Comparison of ENCODE assay signal across 8 cellular contexts in the genomic region with DNA sequence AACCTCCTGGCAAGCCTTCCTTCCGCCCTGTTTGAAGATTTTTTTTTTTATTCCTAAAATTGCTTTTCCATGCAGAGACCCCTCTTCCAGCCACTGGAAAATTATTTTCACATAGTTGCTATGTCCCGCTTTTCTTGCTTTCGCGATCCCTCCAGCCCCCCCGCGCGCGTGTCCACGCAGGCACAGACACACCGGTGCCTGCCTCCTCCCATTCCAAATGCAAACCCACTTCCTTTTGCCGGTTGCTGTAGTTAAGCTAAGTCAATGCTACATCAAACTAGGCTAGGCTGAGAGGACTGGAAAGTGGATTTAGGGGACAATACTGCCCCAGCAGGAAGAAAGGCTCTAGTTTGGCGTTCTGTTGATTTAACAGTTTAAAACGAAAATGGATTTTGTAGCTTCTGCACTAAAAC.
DNase-seq lines count a peak whose midpoint lies in the region; ATAC-seq and TF ChIP-seq lines count a peak whose summit lies in the region.

No MANE protein-coding gene starts in this region.

- no peak for TF ChIP-seq CTCF in uterus (IDR thresholded peaks at IDR 0.05)

- no peak for TF ChIP-seq POLR2A in uterus (IDR thresholded peaks at IDR 0.05)

- H3K4me2 ChIP-seq in mesendoderm (ENCODE audit: low read length): peak overlapping the region; percentile 51

- peak overlapping the region; percentile 40 for H3K4me3 ChIP-seq in HAP-1
- no peak overlapping the region for H3K4me3 ChIP-seq in mesendoderm (ENCODE audit: low read length)
- H3K4me3 ChIP-seq in uterus: peak overlapping the region; percentile 40 to 43

- H3K36me3 ChIP-seq in HAP-1 (replicated peaks): no peaks in the 10 kb centered on the region
- no peaks in the 10 kb centered on the region for H3K36me3 ChIP-seq in mesendoderm (ENCODE audit: control insufficient read depth, insufficient read depth, low read length)
- H3K36me3 ChIP-seq in uterus: no peaks in the 10 kb centered on the region

- H2BK5ac ChIP-seq in mesendoderm (ENCODE audit: low read length): no peak overlapping the region

- no peaks in the 10 kb centered on the region; the same call in 1 of the 2 replicates for H3K4me1 ChIP-seq in HAP-1
- H3K4me1 ChIP-seq in mesendoderm (ENCODE audit: control insufficient read depth, low read depth, low read length): no peaks in the 10 kb centered on the region
- peaks cover 0 to 9% of the 10 kb centered on the region in 2 donors for H3K4me1 ChIP-seq in uterus

- H3K27me3 ChIP-seq in HAP-1 (ENCODE audit: low read depth) (peaks cover 44% of the 10 kb centered on the region), mesendoderm (ENCODE audit: insufficient read depth, low read length, poor library complexity) (no peaks in the 10 kb centered on the region), uterus (no peaks in the 10 kb centered on the region)

- H2AK5ac ChIP-seq in mesendoderm (ENCODE audit: low read length): no peak overlapping the region

- DNase-seq in Ammon's horn (ENCODE audit: low spot score): peak; percentile 67
- peak; percentile 18 to 24 for DNase-seq in HAP-1 (ENCODE audit: low spot score in 2 of 2)
- peak; percentile 49 for DNase-seq in RPMI8226
- no peak for DNase-seq in effector memory CD8-positive, alpha-beta T cell
- DNase-seq in mesendoderm: peak; percentile 65
- peak; percentile 23 to 48 for DNase-seq in uterus
- no peak for DNase-seq in cortex of kidney (lab: John Stamatoyannopoulos, UW)

- no peak overlapping the region for H3K4ac ChIP-seq in mesendoderm (ENCODE audit: low read depth, low read length)

- no peak overlapping the region for H4K5ac ChIP-seq in mesendoderm (ENCODE audit: low read length)

- H3K9me3 Mint-ChIP-seq in effector memory CD8-positive, alpha-beta T cell: no peaks in the 10 kb centered on the region

- peaks cover 68 to 88% of the 10 kb centered on the region in 2 donors for H3K27me3 Mint-ChIP-seq in effector memory CD8-positive, alpha-beta T cell

- no peak overlapping the region for H2BK15ac ChIP-seq in mesendoderm (replicated peaks; ENCODE audit: low read depth)

- peaks cover 30 to 32% of the 10 kb centered on the region in 2 donors for H3K4me1 Mint-ChIP-seq in effector memory CD8-positive, alpha-beta T cell (ENCODE audit: low read depth in 2 of 2)

- H3K18ac ChIP-seq in mesendoderm (ENCODE audit: low read length): no peak overlapping the region

- H3K4me3 Mint-ChIP-seq in effector memory CD8-positive, alpha-beta T cell: peak overlapping the region; percentile 86 to 90

- H3K9me3 ChIP-seq in HAP-1: no peaks in the 10 kb centered on the region
- H3K9me3 ChIP-seq in uterus: no peaks in the 10 kb centered on the region

- ATAC-seq in effector memory CD8-positive, alpha-beta T cell (replicated peaks): no peak
- no peak for ATAC-seq in HG03442 (IDR thresholded peaks at IDR 0.05; ENCODE audit: unreplicated experiment)

- no peak overlapping the region for H2BK120ac ChIP-seq in mesendoderm (ENCODE audit: low read depth, low read length)

- H3K27ac ChIP-seq in mesendoderm (ENCODE audit: low read depth, low read length): no peak overlapping the region
- H3K27ac ChIP-seq in uterus: peak overlapping the region; percentile 65 to 76

- H3K27ac Mint-ChIP-seq in effector memory CD8-positive, alpha-beta T cell: peak overlapping the region; percentile 86

- H3K79me1 ChIP-seq in mesendoderm (ENCODE audit: low read length): no peaks in the 10 kb centered on the region

- peaks cover 11% of the 10 kb centered on the region for H3K36me3 Mint-ChIP-seq in effector memory CD8-positive, alpha-beta T cell (ENCODE audit: insufficient read depth)

- intact Hi-C loops in uterus (cut with DNase I; ENCODE audit: low total_unique reads): no loop called here

- no CpG with 5 or more reads among the region's 13 CpGs for WGBS in mesendoderm (ENCODE audit: extremely low coverage, insufficient coverage, low lambda C conversion rate)

- peak overlapping the region; percentile 26 for H3K56ac ChIP-seq in mesendoderm (ENCODE audit: low read length)

- in situ Hi-C loops in HAP-1 (cut with MboI; ENCODE audit: low sequenced_read_pairs): no loop called here

- no peaks in the 10 kb centered on the region for H3K79me2 ChIP-seq in mesendoderm (ENCODE audit: control insufficient read depth, insufficient read depth, low read length)

- H3K23ac ChIP-seq in mesendoderm (ENCODE audit: low read length): no peak overlapping the region

- no peak overlapping the region for H4K8ac ChIP-seq in mesendoderm (ENCODE audit: low read depth, low read length)

- H3K9ac ChIP-seq in mesendoderm (ENCODE audit: low read length): peak overlapping the region; percentile 23

Comparison
In these comparisons a context has a peak if more than half of its experiments do, and no peak if none do; other contexts are left out.
1. DNase-seq: peak in Ammon's horn (single experiment), HAP-1 (2 of 2), RPMI8226 (single experiment), mesendoderm (single experiment) and uterus (2 of 2); none in effector memory CD8-positive, alpha-beta T cell (0 of 3) and cortex of kidney (single experiment).